Comparison of ENCODE assay signal across 6 cellular contexts in the genomic region with DNA sequence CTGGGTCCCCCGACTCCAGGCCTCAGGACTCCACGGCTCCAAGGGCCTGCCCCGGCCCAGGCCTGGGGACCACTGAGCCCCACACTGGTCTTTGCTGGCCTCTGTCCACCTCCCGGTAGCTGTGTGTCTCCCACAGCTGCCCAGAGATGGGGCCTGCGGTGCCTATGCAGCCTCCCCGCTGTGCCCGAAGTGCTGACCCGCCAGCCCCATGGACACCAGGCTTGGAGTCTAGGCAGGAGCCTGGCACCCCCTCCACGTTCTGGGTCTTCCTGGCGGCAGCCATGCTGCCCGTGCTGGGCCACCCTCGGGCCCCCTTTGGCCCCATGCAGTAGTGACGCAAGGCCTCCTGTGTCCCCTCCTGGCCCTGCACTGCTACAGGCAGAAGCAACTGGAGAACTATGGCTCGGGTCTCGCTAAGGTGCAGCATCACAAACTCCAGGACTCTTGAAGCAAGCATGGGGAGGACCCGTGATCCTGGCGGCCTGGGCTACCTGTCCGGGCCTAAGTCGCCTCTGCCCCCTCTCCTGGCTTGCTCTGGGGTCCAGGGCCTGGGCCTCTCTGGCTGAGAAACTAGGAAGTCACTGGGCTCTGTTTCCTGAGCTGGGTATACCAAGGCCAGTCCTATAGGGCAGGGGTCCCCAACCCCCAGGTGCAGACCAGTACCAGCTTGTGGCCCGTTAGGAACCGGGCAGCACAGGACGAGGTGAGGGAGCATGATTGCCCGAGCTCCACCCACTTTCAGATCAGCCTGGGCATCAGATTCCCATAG. TPM values are rescaled to one million over a fixed set of nuclear protein-coding genes. Genes with fewer than 3 reads are reported as not detected.
A peak's percentile ranks its signal among the peaks of the same experiment; 100 is the strongest.
DNase-seq lines count a peak whose midpoint lies in the region; ATAC-seq and TF ChIP-seq lines count a peak whose summit lies in the region.

No MANE protein-coding gene starts in this region.

- ATAC-seq in GM18511 (IDR thresholded peaks at IDR 0.05; ENCODE audit: unreplicated experiment) (peak; percentile 5), HG03342 (IDR thresholded peaks at IDR 0.05; ENCODE audit: unreplicated experiment) (no peak)

- TF ChIP-seq POLR2A in NB4 (IDR thresholded peaks at IDR 0.05; ENCODE audit: extremely low read depth, insufficient read length) (peak; percentile 24), stomach (IDR thresholded peaks at IDR 0.05) (no peak)

- peaks cover 0 to 15% (median 0%) of the 10 kb centered on the region in 3 donors for H3K27me3 ChIP-seq in stomach

- H3K4me3 ChIP-seq in NB4 (ENCODE audit: low read depth, low read length) (peak overlapping the region; percentile 78), fibroblast of mammary gland (ENCODE audit: control insufficient read depth, low read depth, low read length) (peak overlapping the region; percentile 67), stomach (peak overlapping the region; percentile 81 to 96 (median 88))

- intact Hi-C loops in stomach (cut with DNase I; ENCODE audit: low total_unique reads), result no loop called here

- no peaks in the 10 kb centered on the region for H3K9me3 ChIP-seq in stomach

- TF ChIP-seq CTCF in NB4 (IDR thresholded peaks at IDR 0.05; ENCODE audit: low read depth, low read length) (no peak), fibroblast of mammary gland (conservative IDR thresholded peaks at IDR 0.05; ENCODE audit: control insufficient read depth, insufficient read depth, low read depth, low read length) (no peak), stomach (IDR thresholded peaks at IDR 0.05) (no peak)

- no peak for TF ChIP-seq EP300 in stomach (IDR thresholded peaks at IDR 0.05)

- peaks cover 19 to 56% (median 51%) of the 10 kb centered on the region in 4 donors for H3K4me1 ChIP-seq in stomach

- DNase-seq in NB4 (ENCODE audit: low read depth), result peak; percentile 69
- DNase-seq in fibroblast of mammary gland (ENCODE audit: low read depth), result no peak
- DNase-seq in stomach, result no peak
- no peak for DNase-seq in NCI-H1092 treated with DMSO at 0.1 percent for 48 hours (lab: John Stamatoyannopoulos, UW)

- H3K36me3 ChIP-seq in stomach, result peaks cover 15 to 29% (median 27%) of the 10 kb centered on the region in 4 donors

- peak overlapping the region; percentile 93 to 99 (median 97) for H3K27ac ChIP-seq in stomach

- WGBS in stomach, 5 donors, result 49 to 60% (median 54%) methylated on average over 19 to 23 of the region's 23 CpGs

RNA-seq across cellular contexts. Expression of gene MYL5, which starts 0.9 kb away (rescaled TPM):
- 10 to 100 TPM in 3 of 5 donors, 1 to 10 TPM in 2; 7.0 to 67.7 (median 13.4) TPM for total RNA-seq in stomach
- polyA plus RNA-seq in stomach, result 100 to 1,000 TPM in 1 of 3 donors, 10 to 100 TPM in 2; 18.8 to 148 (median 42.7) TPM

RNA-seq across cellular contexts. Expression of gene ATP5ME, which starts 1.1 kb away (rescaled TPM):
- total RNA-seq in stomach, result 100 to 1,000 TPM in 3 of 5 donors, 10 to 100 TPM in 1, 1 to 10 TPM in 1; 8.0 to 842 (median 169) TPM
- 100 to 1,000 TPM; 742 to 876 (median 853) TPM for polyA plus RNA-seq in stomach

RNA-seq across cellular contexts. Expression of gene SLC49A3, which starts 13.7 kb away (rescaled TPM):
- total RNA-seq in stomach, result 10 to 100 TPM in 2 of 5 donors, 1 to 10 TPM in 3; 2.7 to 18.8 (median 9.4) TPM
- polyA plus RNA-seq in stomach, result 10 to 100 TPM in 2 of 3 donors, 1 to 10 TPM in 1; 8.2 to 15.2 (median 11.4) TPM

RNA-seq across cellular contexts. Expression of gene PCGF3, which starts 30.4 kb away (rescaled TPM):
- total RNA-seq in stomach, result 100 to 1,000 TPM in 2 of 5 donors, 10 to 100 TPM in 3; 45.2 to 140 (median 82.6) TPM
- 10 to 100 TPM; 24.7 to 48.9 (median 24.9) TPM for polyA plus RNA-seq in stomach

RNA-seq across cellular contexts. Expression of gene PDE6B, which starts 49.8 kb away (rescaled TPM):
- 10 to 100 TPM in 1 of 5 donors, not detected in 4; 12.3 TPM for total RNA-seq in stomach
- 1 to 10 TPM; 1.1 to 1.8 (median 1.6) TPM for polyA plus RNA-seq in stomach
